Comparison of ENCODE assay signal across 8 cellular contexts in the genomic region with DNA sequence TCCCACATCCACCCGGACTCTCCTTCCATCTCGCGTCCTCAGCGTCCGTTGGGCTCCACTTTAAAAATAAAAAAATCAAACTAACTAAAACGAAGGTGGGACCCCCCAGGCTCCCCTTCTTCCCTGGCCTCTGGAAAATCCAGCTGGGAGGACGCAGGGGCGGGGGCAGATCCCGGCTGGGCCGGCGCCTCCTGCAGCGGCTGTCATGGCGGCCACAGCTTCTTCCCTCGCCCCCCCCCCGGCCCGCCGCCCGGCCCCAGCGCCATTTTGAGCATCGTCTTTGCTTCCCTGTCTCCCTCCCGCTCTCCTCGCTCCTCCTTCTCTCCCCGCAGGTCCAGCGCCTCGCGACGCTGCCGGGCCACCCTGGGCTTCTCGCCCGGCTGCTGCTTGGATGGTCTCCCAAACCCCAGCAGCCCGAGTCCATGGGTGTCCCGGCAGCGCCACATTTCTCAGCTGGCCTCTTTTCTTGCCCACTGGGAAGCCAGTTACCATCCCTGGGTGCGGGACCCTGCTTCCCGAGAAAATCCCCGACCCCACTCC. TPM values are rescaled to one million over a fixed set of nuclear protein-coding genes. Genes with fewer than 3 reads are reported as not detected.
DNase-seq lines count a peak whose midpoint lies in the region; ATAC-seq and TF ChIP-seq lines count a peak whose summit lies in the region.

No MANE protein-coding gene starts in this region.

- no peak for ATAC-seq in HG03045 (IDR thresholded peaks at IDR 0.05; ENCODE audit: unreplicated experiment)
- ATAC-seq in HG03571 (IDR thresholded peaks at IDR 0.05; ENCODE audit: unreplicated experiment) = no peak
- no peak for ATAC-seq in HG03025 (IDR thresholded peaks at IDR 0.05; ENCODE audit: low FRiP score, unreplicated experiment)

- H3K27me3 Mint-ChIP-seq in immature natural killer cell (ENCODE audit: low read depth in 3 of 3) = peaks cover 6 to 24% (median 7%) of the 10 kb centered on the region in 3 donors

- TF ChIP-seq CTCF in Peyer's patch (IDR thresholded peaks at IDR 0.05) = no peak
- TF ChIP-seq CTCF in astrocyte of the cerebellum (IDR thresholded peaks at IDR 0.05; ENCODE audit: low read depth, low read length, missing control alignments) = no peak

- H3K4me1 ChIP-seq in Peyer's patch = peaks cover 0 to 12% (median 2%) of the 10 kb centered on the region in 4 donors

- H3K4me1 Mint-ChIP-seq in immature natural killer cell = peaks cover 52 to 58% of the 10 kb centered on the region in 2 donors

- H3K9me3 ChIP-seq in Peyer's patch = no peaks in the 10 kb centered on the region

- no peaks in the 10 kb centered on the region for H3K27me3 ChIP-seq in Peyer's patch

- H3K27ac Mint-ChIP-seq in immature natural killer cell = peak overlapping the region; percentile 91 to 99 (median 98)

- peaks cover 0 to 1% (median 0%) of the 10 kb centered on the region in 6 donors for H3K9me3 Mint-ChIP-seq in immature natural killer cell

- H3K36me3 ChIP-seq in Peyer's patch = no peaks in the 10 kb centered on the region

- peak; percentile 15 for DNase-seq in ELR (ENCODE audit: low read depth)
- peak in 1 of 3 donors; percentile 56 for DNase-seq in Peyer's patch
- no peak for DNase-seq in astrocyte of the cerebellum (ENCODE audit: low read depth)
- peak; percentile 44 to 60 (median 47) for DNase-seq in immature natural killer cell
- DNase-seq in stimulated activated CD4-positive, alpha-beta T cell treated with anti-CD3 and anti-CD28 coated beads, Interleukin-1b, Interleukin-23, amount 100 ng/mL, for 48 hours = peak; percentile 28

- H3K4me3 ChIP-seq in Peyer's patch (peak overlapping the region; percentile 45 to 70 (median 58)), astrocyte of the cerebellum (ENCODE audit: low read depth, low read length) (peak overlapping the region; percentile 80)

- TF ChIP-seq POLR2A in Peyer's patch (IDR thresholded peaks at IDR 0.05) = no peak

- in situ Hi-C loops in astrocyte of the cerebellum (cut with HindIII; ENCODE audit: low sequenced_read_pairs) = no loop called here

- peak overlapping the region; percentile 92 to 99 (median 99) for H3K4me3 Mint-ChIP-seq in immature natural killer cell

- peaks cover 0 to 3% (median 3%) of the 10 kb centered on the region in 3 donors for H3K36me3 Mint-ChIP-seq in immature natural killer cell

- H3K27ac ChIP-seq in Peyer's patch = peak overlapping the region; percentile 76 to 96 (median 88)

RNA-seq across cellular contexts. Expression of a gene that starts 3.3 kb away (rescaled TPM):
- 1 to 10 TPM; 1.4 to 9.6 (median 4.1) TPM for total RNA-seq in Peyer's patch
- 10 to 100 TPM; 15.9 to 32.6 (median 18.3) TPM for polyA plus RNA-seq in immature natural killer cell

RNA-seq across cellular contexts. Expression of a gene that starts 10.8 kb away (rescaled TPM):
- total RNA-seq in Peyer's patch = not detected
- not detected for polyA plus RNA-seq in immature natural killer cell

RNA-seq across cellular contexts. Expression of a gene that starts 36.5 kb away (rescaled TPM):
- total RNA-seq in Peyer's patch = 1 to 10 TPM; 1.8 to 6.6 (median 5.1) TPM
- under 1 TPM in 2 of 3 donors, not detected in 1; 0.14 to 0.53 TPM for polyA plus RNA-seq in immature natural killer cell

RNA-seq across cellular contexts. Expression of a gene that starts 48.4 kb away (rescaled TPM):
- 10 to 100 TPM; 37.0 to 89.3 (median 65.4) TPM for total RNA-seq in Peyer's patch
- under 1 TPM in 2 of 3 donors, not detected in 1; 0.26 to 0.45 TPM for polyA plus RNA-seq in immature natural killer cell

RNA-seq across cellular contexts. Expression of a gene that starts 51.9 kb away (rescaled TPM):
- total RNA-seq in Peyer's patch = 10 to 100 TPM in 3 of 4 donors, 1 to 10 TPM in 1; 7.7 to 22.5 (median 15.0) TPM
- not detected for polyA plus RNA-seq in immature natural killer cell
